8 cellular contexts compared by ENCODE assay signal in genomic region chr21:38807481-38807880, GRCh38. TPM values are rescaled to one million over a fixed set of nuclear protein-coding genes. Genes with fewer than 3 reads are reported as not detected.
A peak's percentile ranks its signal among the peaks of the same experiment; 100 is the strongest.
DNase-seq lines count a peak whose midpoint lies in the region; ATAC-seq and TF ChIP-seq lines count a peak whose summit lies in the region.

No MANE protein-coding gene starts in this region.

- TSS peak; percentile 60 for BruUV-seq in OCI-LY7 (replicated peaks; lab: Mats Ljungman, UMichigan)

- intact Hi-C loops in OCI-LY7 (cut with micrococcal nuclease; ENCODE audit: unreplicated experiment) (loop anchor here (5.0 kb wide), 2 partner anchors 55 to 75 kb away; no protein-coding TSS in a partner anchor), prostate gland (cut with DNase I) (loop anchor here (5.0 kb wide), 4 partner anchors 45 to 120 kb away; no protein-coding TSS in a partner anchor)

- TF ChIP-seq POLR2A in prostate gland (IDR thresholded peaks at IDR 0.05) = no peak

- peaks cover 41% of the 10 kb centered on the region for H3K4me1 ChIP-seq in OCI-LY7 (ENCODE audit: insufficient read depth, low read length, poor library complexity, severe bottlenecking)
- peaks cover 3% of the 10 kb centered on the region for H3K4me1 ChIP-seq in prostate gland (replicated peaks)

- in situ Hi-C loops in G401 (cut with HindIII; ENCODE audit: low sequenced_read_pairs) = no loop called here

- no peak for ATAC-seq in GM21619 (IDR thresholded peaks at IDR 0.05; ENCODE audit: unreplicated experiment)

- no peak for TF ChIP-seq CTCF in OCI-LY7 (conservative IDR thresholded peaks at IDR 0.05; ENCODE audit: low read length)
- TF ChIP-seq CTCF in prostate gland (IDR thresholded peaks at IDR 0.05) = no peak

- H3K79me2 ChIP-seq in OCI-LY7 (ENCODE audit: insufficient read depth, low read depth, low read length) = peaks cover 34% of the 10 kb centered on the region

- POLR2A ChIA-PET in OCI-LY7 (lab: Charles Lee) = interaction anchor here (0.6 to 1.8 kb wide), 12 partner anchors 10 to 177 kb away, joined by 3 to 7 read pairs (median 4); no protein-coding TSS in a partner anchor

- H3K36me3 ChIP-seq in OCI-LY7 (ENCODE audit: insufficient read depth, low read length) = peaks cover 44% of the 10 kb centered on the region
- H3K36me3 ChIP-seq in prostate gland = no peaks in the 10 kb centered on the region

- 0 out of 2 replicates have a peak, but pooled peaks cover 4% of the 10 kb centered on the region for H4K20me1 ChIP-seq in OCI-LY7 (ENCODE audit: insufficient read depth, low read length)

- H3K4me3 ChIP-seq in OCI-LY7 (ENCODE audit: low read depth, low read length, poor library complexity, severe bottlenecking) (peak overlapping the region; percentile 88), prostate gland (peak overlapping the region; percentile 83 to 86)

- no peaks in the 10 kb centered on the region for H3K9me2 ChIP-seq in OCI-LY7 (ENCODE audit: insufficient read depth, low read length)

- H2AFZ ChIP-seq in OCI-LY7 (ENCODE audit: low read length) = no peak overlapping the region

- H3K9me3 ChIP-seq in OCI-LY7 (ENCODE audit: low read length) = 0 out of 2 replicates have a peak, but pooled peaks cover 3% of the 10 kb centered on the region
- no peaks in the 10 kb centered on the region for H3K9me3 ChIP-seq in prostate gland

- no peak overlapping the region for H3K27ac ChIP-seq in OCI-LY7 (ENCODE audit: low read depth, low read length, poor library complexity, severe bottlenecking)
- H3K27ac ChIP-seq in epithelial cell of prostate = peak overlapping the region; percentile 91
- peak overlapping the region; percentile 89 to 91 for H3K27ac ChIP-seq in prostate gland

- CTCF ChIA-PET in OCI-LY7 (lab: Charles Lee; ENCODE audit: unreplicated experiment) = interaction anchor here (0.5 kb wide), 2 partner anchors 29 to 1112 kb away, joined by 3 to 7 read pairs; no protein-coding TSS in a partner anchor

- H3K27me3 ChIP-seq in prostate gland (replicated peaks; ENCODE audit: insufficient read depth) = no peaks in the 10 kb centered on the region

- WGBS in prostate gland = 17% methylated on average over 1 of the region's 1 CpG

- DNase-seq in G401 (ENCODE audit: low spot score) (peak; percentile 37), OCI-LY7 (ENCODE audit: low spot score) (no peak), epithelial cell of prostate (ENCODE audit: low read depth, low spot score) (no peak), prostate gland (ENCODE audit: low spot score) (no peak), middle frontal gyrus (ENCODE audit: extremely low spot score, low spot score) (no peak), NAMALWA (ENCODE audit: low spot score) (no peak)
- DNase-seq in activated CD4-positive, alpha-beta T cell treated with anti-CD3 and anti-CD28 coated beads, Interleukin-2, amount 50 U/mL, for 48 hours = no peak

- H3K4me2 ChIP-seq in OCI-LY7 (ENCODE audit: low read length) = peak overlapping the region; percentile 88

RNA-seq across cellular contexts. Expression of gene ETS2, which starts 1.8 kb away (rescaled TPM):
- total RNA-seq in G401 (2014; rRNA removed; shearing (Covaris generic)) = 0.86 and 1.8 TPM in 2 replicates
- total RNA-seq in OCI-LY7 (2014; rRNA removed; shearing (Covaris generic)) = 9.8 and 10.3 TPM in 2 replicates
- total RNA-seq in OCI-LY7 (2022) (23.1 and 24.1 TPM in 2 replicates), prostate gland (10 to 100 TPM; 53.3 to 80.2 TPM)
